Comparison of ENCODE assay signal across 8 cellular contexts in the genomic region with DNA sequence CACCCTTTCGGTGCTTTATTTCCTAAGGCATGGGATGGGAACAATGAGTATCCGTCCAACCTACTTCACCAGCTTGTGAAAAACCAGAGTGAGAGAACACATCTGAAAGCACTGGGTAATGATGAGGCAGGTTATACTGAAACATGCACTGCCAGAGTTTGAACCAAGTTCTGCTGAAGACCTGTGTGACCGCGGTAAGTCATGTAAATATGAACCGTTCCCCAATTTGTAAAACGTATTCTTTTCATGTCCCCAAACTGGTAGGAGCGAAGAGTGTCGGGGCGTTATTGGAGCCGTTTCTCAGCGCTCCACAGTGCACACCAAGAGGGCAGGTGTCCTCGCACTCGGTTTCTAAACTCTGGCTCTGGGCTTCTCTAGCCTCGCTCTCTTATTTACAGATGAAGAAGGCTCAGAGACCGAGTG. TPM values are rescaled to one million over a fixed set of nuclear protein-coding genes. Genes with fewer than 3 reads are reported as not detected.
DNase-seq lines count a peak whose midpoint lies in the region; ATAC-seq, FAIRE-seq and TF ChIP-seq lines count a peak whose summit lies in the region.

No MANE protein-coding gene starts in this region.

- peaks cover 5% of the 10 kb centered on the region for H3K4me1 ChIP-seq in endothelial cell of umbilical vein (ENCODE audit: control insufficient read depth, extremely low read depth, insufficient read depth, low read length)

- no peaks in the 10 kb centered on the region for H4K20me1 ChIP-seq in endothelial cell of umbilical vein (replicated peaks; ENCODE audit: control insufficient read depth, extremely low read depth, insufficient read depth, low read length)

- TSS peak; percentile 14 for BruUV-seq in endothelial cell of umbilical vein (replicated peaks; lab: Mats Ljungman, UMichigan)

- H3K36me3 ChIP-seq in endothelial cell of umbilical vein (ENCODE audit: control insufficient read depth in 2 of 2, extremely low read depth in 1 of 2, insufficient read depth in 2 of 2, low read length in 2 of 2): peaks cover 2 to 6% of the 10 kb centered on the region in 2 experiments

- no peak overlapping the region for H3K4me3 Mint-ChIP-seq in neural crest cell

- H3K9me1 ChIP-seq in endothelial cell of umbilical vein (replicated peaks; ENCODE audit: control insufficient read depth, extremely low read depth, insufficient read depth, low read length): no peaks in the 10 kb centered on the region

- ATAC-seq in GM21515 (IDR thresholded peaks at IDR 0.05; ENCODE audit: unreplicated experiment): no peak

- dilution Hi-C loops in endothelial cell of umbilical vein (cut with MboI; ENCODE audit: extremely low pct_ligation_motif_present, low sequenced_read_pairs): no loop called here

- H3K9ac ChIP-seq in endothelial cell of umbilical vein (replicated peaks; ENCODE audit: extremely low read depth, insufficient read depth, low read length): no peak overlapping the region

- peak overlapping the region; percentile 55 for H3K4me2 ChIP-seq in endothelial cell of umbilical vein (ENCODE audit: insufficient read depth, low read length)

- peak overlapping the region; percentile 81 for H3K27ac ChIP-seq in C4-2B
- no peak overlapping the region for H3K27ac ChIP-seq in endothelial cell of umbilical vein (ENCODE audit: insufficient read depth, low read depth, low read length)

- H3K27me3 ChIP-seq in endothelial cell of umbilical vein (ENCODE audit: control insufficient read depth in 2 of 2, insufficient read depth in 2 of 2, low read length in 2 of 2): no peaks in the 10 kb centered on the region

- H3K27ac Mint-ChIP-seq in neural crest cell (ENCODE audit: unreplicated experiment): peak overlapping the region; percentile 31

- H3K9me3 ChIP-seq in endothelial cell of umbilical vein (replicated peaks; ENCODE audit: control insufficient read depth, insufficient read depth, low read length): no peaks in the 10 kb centered on the region

- intact Hi-C loops in endothelial cell of umbilical vein (cut with micrococcal nuclease): loop anchor here (1.0 kb wide), 4 partner anchors 88 to 182 kb away; partner anchors contain the start of genes HOMEZ, PABPN1 and THTPA

- H3K27me3 Mint-ChIP-seq in neural crest cell (ENCODE audit: low read depth): peaks cover 2% of the 10 kb centered on the region

- H3K9me3 Mint-ChIP-seq in neural crest cell: no peaks in the 10 kb centered on the region

- POLR2A ChIA-PET in endothelial cell of umbilical vein (lab: Charles Lee): no interaction called here

- H3K4me1 Mint-ChIP-seq in neural crest cell: peaks cover 11% of the 10 kb centered on the region

- FAIRE-seq in endothelial cell of umbilical vein (lab: Jason Lieb, UNC): peak; percentile 40

- no peak for TF ChIP-seq POLR2A in endothelial cell of umbilical vein (IDR thresholded peaks at IDR 0.05; ENCODE audit: low read depth, low read length)

- CTCF ChIA-PET in endothelial cell of umbilical vein (lab: Charles Lee): interaction anchor here (0.8 kb wide), 1 partner anchor 10 kb away, joined by 5 read pairs; no protein-coding TSS in a partner anchor

- TF ChIP-seq CTCF in C4-2B (conservative IDR thresholded peaks at IDR 0.05): no peak
- no peak for TF ChIP-seq CTCF in LNCaP clone FGC (IDR thresholded peaks at IDR 0.05; ENCODE audit: control insufficient read depth, extremely low read depth, insufficient read depth)
- TF ChIP-seq CTCF in endothelial cell of umbilical vein (IDR thresholded peaks at IDR 0.05; ENCODE audit: extremely low read depth in 1 of 2, insufficient read depth in 1 of 2, low read depth in 1 of 2, low read length in 2 of 2): no peak
- TF ChIP-seq CTCF in neural crest cell (conservative IDR thresholded peaks at IDR 0.05): no peak

- H3K4me3 ChIP-seq in LNCaP clone FGC (ENCODE audit: low read depth, low read length): peak overlapping the region; percentile 29
- H3K4me3 ChIP-seq in endothelial cell of umbilical vein (replicated peaks in 1 of 3; ENCODE audit: insufficient read depth in 1 of 3, low read depth in 1 of 3, low read length in 3 of 3): peak overlapping the region in 2 of 3 experiments; percentile 16 to 18

- H3K79me2 ChIP-seq in endothelial cell of umbilical vein (ENCODE audit: control insufficient read depth, insufficient read depth, low read length): peaks cover 15% of the 10 kb centered on the region

- no peak for DNase-seq in LNCaP clone FGC (ENCODE audit: low read depth)
- DNase-seq in endothelial cell of umbilical vein (ENCODE audit: low read depth, low spot score): no peak
- DNase-seq in neural crest cell (ENCODE audit: low read depth, low spot score): no peak
- no peak for DNase-seq in KG1 (lab: John Stamatoyannopoulos, UW)
- no peak for DNase-seq in NCI-H1694 treated with DMSO at 0.1 percent for 48 hours (lab: John Stamatoyannopoulos, UW)
- DNase-seq in stimulated activated CD4-positive, alpha-beta T cell treated with anti-CD3 and anti-CD28 coated beads, Interleukin-4, amount 100 ng/mL, for 24 hours: no peak

- peaks cover 3% of the 10 kb centered on the region for H3K36me3 Mint-ChIP-seq in neural crest cell (ENCODE audit: low read depth)

- peak overlapping the region; percentile 90 for H2AFZ ChIP-seq in endothelial cell of umbilical vein (ENCODE audit: low read depth, low read length)

TF ChIP-seq in endothelial cell of umbilical vein, 7 proteins besides CTCF, POLR2A, EP300 and RAD21:
- TF ChIP-seq JUN (IDR thresholded peaks at IDR 0.05; ENCODE audit: borderline replicate concordance, insufficient read depth, insufficient read length, low read depth) (no peak), POLR2AphosphoS5 (IDR thresholded peaks at IDR 0.05; ENCODE audit: insufficient read depth, low read depth, low read length) (no peak), FOS (IDR thresholded peaks at IDR 0.05; ENCODE audit: borderline replicate concordance, insufficient read depth, low read length) (no peak), GATA2 (IDR thresholded peaks at IDR 0.05; ENCODE audit: insufficient read depth, insufficient read length, low read depth, low read length) (no peak), MYC (IDR thresholded peaks at IDR 0.05; ENCODE audit: low read depth, low read length) (no peak), EZH2 (IDR thresholded peaks at IDR 0.05; ENCODE audit: borderline replicate concordance, low read depth, low read length, severe bottlenecking) (no peak)
- TF ChIP-seq, protein P1, sequence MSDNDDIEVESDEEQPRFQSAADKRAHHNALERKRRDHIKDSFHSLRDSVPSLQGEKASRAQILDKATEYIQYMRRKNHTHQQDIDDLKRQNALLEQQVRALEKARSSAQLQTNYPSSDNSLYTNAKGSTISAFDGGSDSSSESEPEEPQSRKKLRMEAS (IDR thresholded peaks at IDR 0.05; ENCODE audit: insufficient read depth, insufficient read length): no peak

RNA-seq across cellular contexts. Expression of gene NGDN, which starts 0.8 kb away (rescaled TPM):
- total RNA-seq in endothelial cell of umbilical vein (36.3 and 36.5 TPM in 2 replicates), neural crest cell (53.3 and 54.7 TPM in 2 replicates)
- 22.1 and 25.6 TPM in 2 replicates for polyA plus RNA-seq in endothelial cell of umbilical vein
- polyA plus RNA-seq in endothelial cell of umbilical vein (2011; cell fraction: cytosol; rRNA removed): 44.5 and 46.1 TPM in 2 replicates
- 79.3 and 100 TPM in 2 replicates for polyA plus RNA-seq in endothelial cell of umbilical vein (2011; cell fraction: nucleus; rRNA removed)
- 32.0 and 47.6 TPM in 2 replicates for polyA plus RNA-seq in endothelial cell of umbilical vein (2012)
- polyA minus RNA-seq in endothelial cell of umbilical vein: 26.7 and 38.5 TPM in 2 replicates
- polyA minus RNA-seq in endothelial cell of umbilical vein (2011; cell fraction: cytosol; rRNA and poly(A)+ RNA removed): 23.9 TPM
- polyA minus RNA-seq in endothelial cell of umbilical vein (2011; cell fraction: nucleus; rRNA and poly(A)+ RNA removed): 48.1 and 55.1 TPM in 2 replicates

RNA-seq across cellular contexts. Expression of gene MYH7, which starts 33.3 kb away (rescaled TPM):
- total RNA-seq in endothelial cell of umbilical vein: not detected in 2 replicates
- polyA plus RNA-seq in endothelial cell of umbilical vein: not detected in 2 replicates
- not detected in 2 replicates for polyA plus RNA-seq in endothelial cell of umbilical vein (2011; cell fraction: cytosol; rRNA removed)
- not detected in 2 replicates for polyA plus RNA-seq in endothelial cell of umbilical vein (2011; cell fraction: nucleus; rRNA removed)
- not detected in 2 replicates for polyA plus RNA-seq in endothelial cell of umbilical vein (2012)
- polyA minus RNA-seq in endothelial cell of umbilical vein: not detected in 2 replicates
- polyA minus RNA-seq in endothelial cell of umbilical vein (2011; cell fraction: cytosol; rRNA and poly(A)+ RNA removed): not detected
- polyA minus RNA-seq in endothelial cell of umbilical vein (2011; cell fraction: nucleus; rRNA and poly(A)+ RNA removed): not detected in 2 replicates
- total RNA-seq in neural crest cell: 0.05 TPM in 1 of 2 replicates, not detected in the other
